ENCODE assay signal across 17 cellular contexts in the genomic region with DNA sequence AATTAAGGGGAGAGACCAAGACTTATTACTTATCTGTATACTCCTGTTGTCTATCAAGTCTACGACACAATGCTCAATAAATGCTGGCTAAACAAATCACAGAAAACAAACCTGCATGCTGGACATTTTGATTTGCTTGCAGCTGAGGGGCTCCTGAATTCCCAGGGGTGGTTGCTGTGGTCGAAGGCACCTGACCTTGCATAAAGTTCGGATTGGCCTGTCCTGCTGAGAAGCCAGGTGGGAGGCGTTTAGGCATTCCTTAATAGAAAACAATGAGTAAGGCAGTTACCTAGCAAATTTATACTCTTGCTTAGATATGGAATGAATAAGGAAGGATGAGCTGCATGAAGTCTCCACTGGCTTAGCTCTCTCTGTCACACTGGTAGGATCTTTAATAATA.
"Had no signal": no experiment of that assay in that cellular context is flagged by ENCODE, and none has a peak within 500 bp of the region (broad histone marks: within the 10 kb centered on the region; RNA-seq: fewer than 3 reads in every experiment).

No MANE protein-coding gene starts in this region.

- H3K9me3 ChIP-seq: adrenal gland, esophagus muscularis mucosa, right atrium auricular region, stomach, thoracic aorta had no signal

- H3K4me2 ChIP-seq: hepatocyte had no signal

- DNase-seq: activated CD4-positive, alpha-beta T cell treated with anti-CD3 and anti-CD28 coated beads, Interleukin-2, amount 50 U/mL, for 4 hours; activated CD4-positive, CD25-positive, alpha-beta regulatory T cell treated with anti-CD3 and anti-CD28 coated beads, Interleukin-2, amount 50 U/mL, for 72 hours; activated effector memory CD4-positive, alpha-beta T cell treated with Interleukin-2 at 50 U/mL for 16 hours; activated T-cell treated with anti-CD3 and anti-CD28 coated beads for 4 hours; adrenal gland; immature natural killer cell; occipital lobe; stimulated activated CD4-positive, alpha-beta T cell treated with anti-CD3 and anti-CD28 coated beads, Interleukin-4, amount 100 ng/mL, for 4 hours; stimulated activated CD8-positive, alpha-beta memory T cell treated with anti-CD3 and anti-CD28 coated beads, Interleukin-4, amount 100 ng/mL, for 48 hours; stomach had no signal

- H3K4me3 ChIP-seq: adrenal gland, cardiac muscle cell, esophagus muscularis mucosa, hepatocyte, right atrium auricular region, skin epidermis, stomach, thoracic aorta had no signal

- H3K27ac ChIP-seq: adrenal gland, cardiac muscle cell, esophagus muscularis mucosa, hepatocyte, right atrium auricular region, stomach, thoracic aorta had no signal

- H2AFZ ChIP-seq: hepatocyte had no signal

- H3K27me3 ChIP-seq: adrenal gland, cardiac muscle cell, esophagus muscularis mucosa, hepatocyte, right atrium auricular region, stomach had no signal

- FAIRE-seq: colon had no signal

- H3K79me2 ChIP-seq: hepatocyte had no signal

- H3K4me1 ChIP-seq: adrenal gland, esophagus muscularis mucosa, right atrium auricular region, stomach had no signal
